In the genomic region with DNA sequence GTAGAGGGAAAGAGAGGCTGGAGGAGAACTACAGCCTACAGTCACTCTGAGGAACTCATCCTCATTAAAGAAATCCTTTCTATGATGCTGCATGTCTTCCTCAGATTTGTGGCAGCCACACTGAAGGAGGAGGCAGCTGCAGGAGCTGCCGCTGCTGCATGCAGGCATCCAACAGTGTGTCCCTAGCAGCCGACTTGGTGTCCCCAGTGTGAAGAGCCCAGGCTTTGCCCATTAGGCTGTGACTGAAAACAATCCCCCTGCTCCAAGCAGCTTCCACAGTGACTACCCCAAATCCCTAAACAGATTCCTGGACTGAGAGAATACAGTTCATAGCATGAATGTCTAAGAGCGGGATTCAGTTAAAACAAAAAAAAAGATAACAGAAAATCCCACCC, we compare ENCODE assay signal across 22 cellular contexts. TPM values are rescaled to one million over a fixed set of nuclear protein-coding genes. Genes with fewer than 3 reads are reported as not detected.
DNase-seq lines count a peak whose midpoint lies in the region; TF ChIP-seq lines count a peak whose summit lies in the region.
"Had no signal": no experiment of that assay in that cellular context is flagged by ENCODE, and none has a peak within 500 bp of the region (broad histone marks: within the 10 kb centered on the region; RNA-seq: fewer than 3 reads in every experiment).

No MANE protein-coding gene starts in this region.

- peaks cover 76% of the 10 kb centered on the region for H3K4me1 Mint-ChIP-seq in nephron

- H3K9ac ChIP-seq in HUES64 (ENCODE audit: low read depth, low read length) (no peak overlapping the region), smooth muscle cell (ENCODE audit: low read depth) (no peak overlapping the region)
- H3K9ac ChIP-seq: GM23248 had no signal

- H3K4me3 Mint-ChIP-seq in nephron, result peak overlapping the region in 2 of 3 experiments; percentile 10 to 24
- H3K4me3 Mint-ChIP-seq: CD14-positive monocyte, IgD-negative memory B cell had no signal

- DNase-seq in ecto neural progenitor cell (ENCODE audit: low spot score), result peak; percentile 61
- no peak for DNase-seq in smooth muscle cell (lab: John Stamatoyannopoulos, UW; ENCODE audit: unreplicated experiment)
- no peak for DNase-seq in NCI-H226
- DNase-seq in caudate nucleus (lab: John Stamatoyannopoulos, UW), result no peak
- DNase-seq in SK-N-DZ (ENCODE audit: low spot score), result no peak
- DNase-seq: ACHN, AML-193, DMS 273 treated with DMSO at 0.1 percent for 48 hours, GDM1, GM23248, NCI-H1105, NCI-H1694 treated with DMSO at 0.1 percent for 48 hours, NCI-H2107, NCI-H446, NCI-H69, PC-3, SJCRH30 had no signal

- TF ChIP-seq CTCF in nephron (IDR thresholded peaks at IDR 0.05; ENCODE audit: unreplicated experiment in 3 of 3), result no peak
- no peak for TF ChIP-seq CTCF in smooth muscle cell (IDR thresholded peaks at IDR 0.05; ENCODE audit: borderline replicate concordance, insufficient read depth, poor library complexity, severe bottlenecking)

- H2AFZ ChIP-seq in smooth muscle cell (ENCODE audit: low read depth), result no peak overlapping the region
- H2AFZ ChIP-seq: GM23248 had no signal

- peak overlapping the region; percentile 48 to 95 (median 95) for H3K27ac Mint-ChIP-seq in nephron
- H3K27ac Mint-ChIP-seq: CD14-positive monocyte had no signal

- H3K4me1 ChIP-seq in HUES64 (ENCODE audit: insufficient read depth, low read length) (peaks cover 88% of the 10 kb centered on the region), smooth muscle cell (ENCODE audit: low read depth) (peaks cover 88% of the 10 kb centered on the region)

- H3K27me3 ChIP-seq in HUES64 (ENCODE audit: insufficient read depth, low read length) (peaks cover 40% of the 10 kb centered on the region), smooth muscle cell (ENCODE audit: low read depth) (no peaks in the 10 kb centered on the region)
- H3K27me3 ChIP-seq: SJCRH30 had no signal

- WGBS in HUES64, result 26% methylated on average over 2 of the region's 3 CpGs
- WGBS in smooth muscle cell (ENCODE audit: low lambda C conversion rate), result 48% methylated on average over 3 of the region's 3 CpGs

- peaks cover 2% of the 10 kb centered on the region for H3F3A ChIP-seq in smooth muscle cell (ENCODE audit: low read depth)

- H3K4me2 ChIP-seq in smooth muscle cell, result peak overlapping the region; percentile 26

- no peaks in the 10 kb centered on the region for H3K9me3 Mint-ChIP-seq in nephron
- H3K9me3 Mint-ChIP-seq: IgD-negative memory B cell had no signal

- H3K27me3 Mint-ChIP-seq in nephron (ENCODE audit: low read depth), result peaks cover 31% of the 10 kb centered on the region

- peaks cover 15% of the 10 kb centered on the region for H3K79me2 ChIP-seq in smooth muscle cell (ENCODE audit: low read depth)

- no peak overlapping the region for H3K27ac ChIP-seq in HUES64 (ENCODE audit: low read depth, low read length)
- H3K27ac ChIP-seq in smooth muscle cell (ENCODE audit: low read depth), result no peak overlapping the region
- no peak overlapping the region for H3K27ac ChIP-seq in caudate nucleus (ENCODE audit: low read depth, low read length)
- H3K27ac ChIP-seq: GM23248, SJCRH30 had no signal

- H3K4me3 ChIP-seq in HUES64 (ENCODE audit: low read length) (peak overlapping the region; percentile 14; the same call in 1 of the 2 replicates), smooth muscle cell (no peak overlapping the region)
- H3K4me3 ChIP-seq: GM12878, GM23248, SJCRH30 had no signal

- H4K20me1 ChIP-seq in smooth muscle cell (ENCODE audit: low read depth), result no peaks in the 10 kb centered on the region

- no peaks in the 10 kb centered on the region for H3K36me3 Mint-ChIP-seq in nephron (ENCODE audit: low read depth)
- H3K36me3 Mint-ChIP-seq: IgD-negative memory B cell had no signal

- H3K9me3 ChIP-seq in HUES64 (ENCODE audit: insufficient read depth, low read depth, low read length) (no peaks in the 10 kb centered on the region), smooth muscle cell (replicated peaks; ENCODE audit: low read depth) (no peaks in the 10 kb centered on the region)
- H3K9me3 ChIP-seq: SJCRH30 had no signal

- H3K36me3 ChIP-seq in HUES64 (ENCODE audit: insufficient read depth, low read length), result no peaks in the 10 kb centered on the region
- H3K36me3 ChIP-seq in smooth muscle cell (ENCODE audit: low read depth), result no peaks in the 10 kb centered on the region
- H3K36me3 ChIP-seq: SJCRH30 had no signal

RNA-seq across cellular contexts. Expression of a gene that starts 23.1 kb away (rescaled TPM):
- 7.8 TPM for polyA plus RNA-seq in HUES64 (2013, experiment 1 of 2)
- 13.9 TPM for polyA plus RNA-seq in HUES64 (2013, experiment 2 of 2)
- 1.2 and 1.8 TPM in 2 replicates for total RNA-seq in smooth muscle cell
- polyA plus RNA-seq in smooth muscle cell, result 0.50 and 0.53 TPM in 2 replicates
- polyA plus RNA-seq in SK-N-DZ (2014; cell fraction: cytosol; rRNA removed), result 8.1 and 9.6 TPM in 2 replicates
- polyA plus RNA-seq in SK-N-DZ (2014; cell fraction: nucleus; rRNA removed), result 5.6 and 9.0 TPM in 2 replicates
- total RNA-seq: GM23248 had no signal
- polyA plus RNA-seq: IgD-negative memory B cell had no signal

RNA-seq across cellular contexts. Expression of a gene that starts 31.7 kb away (rescaled TPM):
- polyA plus RNA-seq in HUES64 (2013, experiment 1 of 2), result 33.7 TPM
- polyA plus RNA-seq in HUES64 (2013, experiment 2 of 2), result 38.4 TPM
- 43.6 and 44.6 TPM in 2 replicates for total RNA-seq in smooth muscle cell
- polyA plus RNA-seq in smooth muscle cell, result 6.8 and 10.8 TPM in 2 replicates
- polyA plus RNA-seq in SK-N-DZ (2014; cell fraction: cytosol; rRNA removed), result 24.0 and 28.9 TPM in 2 replicates
- polyA plus RNA-seq in SK-N-DZ (2014; cell fraction: nucleus; rRNA removed), result 36.8 and 39.1 TPM in 2 replicates
